In genomic region chr16:66270333-66270927, GRCh38 we compare ENCODE assay signal across 8 cellular contexts.
A peak's percentile ranks its signal among the peaks of the same experiment; 100 is the strongest.
DNase-seq lines count a peak whose midpoint lies in the region; ATAC-seq, FAIRE-seq and TF ChIP-seq lines count a peak whose summit lies in the region.

No MANE protein-coding gene starts in this region.

- no peaks in the 10 kb centered on the region for H3K36me3 ChIP-seq in HUES48 (ENCODE audit: control insufficient read depth, insufficient read depth, low read length)
- H3K36me3 ChIP-seq in pancreas: no peaks in the 10 kb centered on the region
- H3K36me3 ChIP-seq in urinary bladder (ENCODE audit: insufficient read depth): no peaks in the 10 kb centered on the region

- DNase-seq in AG09309 (ENCODE audit: low read depth): no peak
- peak; percentile 39 to 67 for DNase-seq in SHP77 (lab: John Stamatoyannopoulos, UW)
- DNase-seq in activated naive CD4-positive, alpha-beta T cell (lab: John Stamatoyannopoulos, UW): peak; percentile 27 to 43 (median 33)
- DNase-seq in glutamatergic neuron: peak; percentile 86
- DNase-seq in pancreas: peak; percentile 17 to 92 (median 62)

- no peak overlapping the region for H3K4me3 ChIP-seq in AG09309 (ENCODE audit: control insufficient read depth, low read depth, low read length)
- H3K4me3 ChIP-seq in HUES48 (ENCODE audit: low read depth, low read length): peak overlapping the region; percentile 55; the same call in 1 of the 2 replicates
- peak overlapping the region in 2 of 4 donors; percentile 18 to 33 for H3K4me3 ChIP-seq in pancreas
- H3K4me3 ChIP-seq in urinary bladder (ENCODE audit: low read depth, low read length): peak overlapping the region; percentile 15

- peak; percentile 56 for ATAC-seq in GM19023 (IDR thresholded peaks at IDR 0.05; ENCODE audit: unreplicated experiment)
- ATAC-seq in pancreas: peak; percentile 72 to 86 (median 81)

- WGBS in pancreas, 2 donors: 7 to 11% methylated on average over 47 to 48 of the region's 48 CpGs
- 12% methylated on average over 48 of the region's 48 CpGs for WGBS in urinary bladder

- 0 out of 2 replicates have a peak overlapping the region, but pooled peaks have one; percentile 28 for H3K9ac ChIP-seq in HUES48 (ENCODE audit: low read depth, low read length)

- H3K9me3 ChIP-seq in HUES48 (ENCODE audit: control insufficient read depth, insufficient read depth, low read length) (no peaks in the 10 kb centered on the region), pancreas (no peaks in the 10 kb centered on the region)

- H3K27ac Mint-ChIP-seq in glutamatergic neuron (ENCODE audit: unreplicated experiment): no peak overlapping the region

- TF ChIP-seq CTCF in AG09309 (IDR thresholded peaks at IDR 0.05; ENCODE audit: control insufficient read depth, insufficient read depth, low read depth, low read length, missing control alignments) (peak; percentile 62), glutamatergic neuron (IDR thresholded peaks at IDR 0.05; ENCODE audit: partially characterized antibody, unreplicated experiment) (peak; percentile 100), pancreas (IDR thresholded peaks at IDR 0.05) (peak; percentile 93 to 98 (median 98))

- H3K27me3 ChIP-seq in HUES48 (ENCODE audit: control insufficient read depth, insufficient read depth, low read length) (peaks cover 17% of the 10 kb centered on the region), pancreas (no peaks in the 10 kb centered on the region)

- H3K4me3 Mint-ChIP-seq in glutamatergic neuron (ENCODE audit: unreplicated experiment): no peak overlapping the region

- H3K27me3 Mint-ChIP-seq in glutamatergic neuron (ENCODE audit: unreplicated experiment): peaks cover 6% of the 10 kb centered on the region

- H3K36me3 Mint-ChIP-seq in glutamatergic neuron (ENCODE audit: unreplicated experiment): peaks cover 5% of the 10 kb centered on the region

- H3K9me3 Mint-ChIP-seq in glutamatergic neuron (ENCODE audit: unreplicated experiment): peaks cover 7% of the 10 kb centered on the region

- H3K27ac ChIP-seq in HUES48 (ENCODE audit: low read depth, low read length): no peak overlapping the region
- no peak overlapping the region for H3K27ac ChIP-seq in pancreas
- H3K27ac ChIP-seq in urinary bladder (ENCODE audit: low read depth): peak overlapping the region; percentile 54

- peaks cover 3% of the 10 kb centered on the region; the same call in 1 of the 2 replicates for H3K4me1 ChIP-seq in HUES48 (ENCODE audit: control insufficient read depth, insufficient read depth, low read length)
- H3K4me1 ChIP-seq in pancreas: no peaks in the 10 kb centered on the region
- H3K4me1 ChIP-seq in urinary bladder (ENCODE audit: insufficient read depth): no peaks in the 10 kb centered on the region

- intact Hi-C loops in pancreas (cut with DNase I): no loop called here

- H3K4me1 Mint-ChIP-seq in glutamatergic neuron (ENCODE audit: low read depth, unreplicated experiment): peaks cover 2% of the 10 kb centered on the region

- FAIRE-seq in pancreas (lab: Jason Lieb, UNC): no peak
